10 cellular contexts compared by ENCODE assay signal in genomic region chr20:53692465-53693067, GRCh38.
DNase-seq lines count a peak whose midpoint lies in the region; ATAC-seq, FAIRE-seq and TF ChIP-seq lines count a peak whose summit lies in the region.
"Had no signal": no experiment of that assay in that cellular context is flagged by ENCODE, and none has a peak within 500 bp of the region (broad histone marks: within the 10 kb centered on the region; RNA-seq: fewer than 3 reads in every experiment).

No MANE protein-coding gene starts in this region.

- H4K20me1 ChIP-seq in PC-9 (ENCODE audit: insufficient read depth): no peaks in the 10 kb centered on the region

- TF ChIP-seq POLR2A in GM12891 (IDR thresholded peaks at IDR 0.05; ENCODE audit: low read depth, low read length): no peak

- DNase-seq in GM12891 (ENCODE audit: insufficient read length, low spot score): no peak
- DNase-seq in PC-9: no peak
- DNase-seq in fibroblast of peridontal ligament (ENCODE audit: extremely low read depth): peak; percentile 87
- no peak for DNase-seq in sciatic nerve (ENCODE audit: low spot score)
- DNase-seq in DMS114 treated with DMSO at 0.1 percent for 48 hours (lab: John Stamatoyannopoulos, UW; ENCODE audit: unreplicated experiment): no peak
- DNase-seq in NCI-H524 (lab: John Stamatoyannopoulos, UW): no peak
- no peak for DNase-seq in DMS 273 (lab: John Stamatoyannopoulos, UW; ENCODE audit: unreplicated experiment)

- TF ChIP-seq CTCF in PC-9 (conservative IDR thresholded peaks at IDR 0.05): no peak

- H3K27ac ChIP-seq in PC-9: peak overlapping the region; percentile 82
- H3K27ac ChIP-seq: psoas muscle, VCaP had no signal

- H3K36me3 ChIP-seq in PC-9 (ENCODE audit: low read depth): no peaks in the 10 kb centered on the region

- ATAC-seq in sciatic nerve: peak; percentile 76
- no peak for ATAC-seq in HG03135 (IDR thresholded peaks at IDR 0.05; ENCODE audit: unreplicated experiment)

- no peaks in the 10 kb centered on the region for H3K9me2 ChIP-seq in PC-9 (ENCODE audit: insufficient read depth)

- H3K4me3 ChIP-seq in PC-9: no peak overlapping the region
- H3K4me3 ChIP-seq: psoas muscle had no signal

- peaks cover 37% of the 10 kb centered on the region for H3F3A ChIP-seq in PC-9 (ENCODE audit: insufficient read depth, low read depth)

- H2AFZ ChIP-seq in PC-9: no peak overlapping the region

- CTCF ChIA-PET in PC-9 (lab: Charles Lee): interaction anchor here (0.5 kb wide), 1 partner anchor 21 kb away, joined by 10 read pairs; no protein-coding TSS in a partner anchor

- no peaks in the 10 kb centered on the region for H3K9me3 ChIP-seq in PC-9 (ENCODE audit: insufficient read depth, low read depth)
- H3K9me3 ChIP-seq: psoas muscle had no signal

- FAIRE-seq in GM12891 (lab: Jason Lieb, UNC): no peak

- H3K4me2 ChIP-seq in PC-9: peak overlapping the region; percentile 69; the same call in 1 of the 2 replicates

- no peaks in the 10 kb centered on the region for H3K27me3 ChIP-seq in PC-9 (ENCODE audit: insufficient read depth, low read depth)

- BruUV-seq in PC-9 (replicated peaks; lab: Mats Ljungman, UMichigan): no TSS peak

- POLR2A ChIA-PET in PC-9 (lab: Charles Lee; ENCODE audit: unreplicated experiment): interaction anchor here (0.6 to 0.7 kb wide), 3 partner anchors 44 to 180 kb away, joined by 3 to 4 read pairs (median 3); no protein-coding TSS in a partner anchor

- H3K4me1 ChIP-seq in PC-9 (replicated peaks; ENCODE audit: insufficient read depth): peaks cover 42% of the 10 kb centered on the region
- H3K4me1 ChIP-seq: psoas muscle had no signal

- intact Hi-C loops in PC-9 (cut with micrococcal nuclease; ENCODE audit: unreplicated experiment): loop anchor here (2.0 to 5.0 kb wide), 2 partner anchors 44 to 70 kb away; no protein-coding TSS in a partner anchor
- intact Hi-C loops in sciatic nerve (cut with DNase I): no loop called here

- no peaks in the 10 kb centered on the region for H3K79me2 ChIP-seq in PC-9 (ENCODE audit: low read depth)

TF ChIP-seq in GM12891, 5 proteins besides CTCF, POLR2A, EP300 and RAD21:
- TF ChIP-seq PAX5 (IDR thresholded peaks at IDR 0.05; ENCODE audit: insufficient read depth, low read length, severe bottlenecking) (no peak), POLR2AphosphoS5 (IDR thresholded peaks at IDR 0.05; ENCODE audit: low read depth, low read length) (no peak), SPI1 (IDR thresholded peaks at IDR 0.05; ENCODE audit: low read depth, low read length) (peak; percentile 61)
